In genomic region chr6:33419580-33420492, GRCh38 we compare ENCODE assay signal across 8 cellular contexts. TPM values are rescaled to one million over a fixed set of nuclear protein-coding genes. Genes with fewer than 3 reads are reported as not detected.
DNase-seq lines count a peak whose midpoint lies in the region; ATAC-seq and TF ChIP-seq lines count a peak whose summit lies in the region.

SYNGAP1 (plus strand) TSS chr6:33420065; CDS start chr6:33420265, 200 bp downstream.

- H3K27ac ChIP-seq in VCaP (peak within 1 kb of the TSS; percentile 94), duodenal mucosa (ENCODE audit: low read depth, low read length) (no peak within 1 kb of the TSS)

- ATAC-seq in HG03469 (IDR thresholded peaks at IDR 0.05; ENCODE audit: unreplicated experiment) = no peak

- H3K4me3 ChIP-seq in duodenal mucosa (ENCODE audit: low read depth in 1 of 2, low read length in 2 of 2) = peak within 1 kb of the TSS in 1 of 2 donors; percentile 73

- H3K27me3 ChIP-seq in duodenal mucosa (ENCODE audit: control insufficient read depth in 1 of 2, insufficient read depth in 2 of 2, low read length in 2 of 2) = no peaks in the 10 kb centered on the region

- H3K9me3 ChIP-seq in duodenal mucosa (ENCODE audit: control insufficient read depth in 1 of 2, low read length in 2 of 2) = no peaks in the 10 kb centered on the region

- peaks cover 0 to 17% of the 10 kb centered on the region in 2 donors for H3K36me3 ChIP-seq in duodenal mucosa (ENCODE audit: control insufficient read depth in 1 of 2, insufficient read depth in 2 of 2, low read length in 2 of 2)

- peak; percentile 38 for DNase-seq in DMS79 treated with DMSO at 0.1 percent for 48 hours (lab: John Stamatoyannopoulos, UW)
- no peak for DNase-seq in DMS79 (lab: John Stamatoyannopoulos, UW)
- DNase-seq in mesenteric fat pad (ENCODE audit: low spot score) = no peak
- peak; percentile 45 for DNase-seq in stromal cell of bone marrow (ENCODE audit: low read depth)
- DNase-seq in NCI-H2081 treated with DMSO at 0.1 percent for 48 hours (lab: John Stamatoyannopoulos, UW) = no peak

- no peak for TF ChIP-seq CTCF in VCaP (conservative IDR thresholded peaks at IDR 0.05)

- H3K4me1 ChIP-seq in duodenal mucosa (ENCODE audit: control insufficient read depth in 1 of 2, insufficient read depth in 2 of 2, low read length in 2 of 2) = peaks cover 30 to 41% of the 10 kb centered on the region in 2 donors

- H3K9ac ChIP-seq in duodenal mucosa (ENCODE audit: low read depth in 1 of 2, low read length in 2 of 2) = peak within 1 kb of the TSS; percentile 28 to 72

RNA-seq across cellular contexts. Expression of gene SYNGAP1, which starts in this region (rescaled TPM):
- total RNA-seq in mesenteric fat pad = 14.1 TPM

Comparison
In these comparisons a context has a peak if more than half of its experiments do, and no peak if none do; other contexts are left out.
1. DNase-seq: peak in DMS79 treated with DMSO at 0.1 percent for 48 hours (single experiment) and stromal cell of bone marrow (single experiment); none in DMS79 (single experiment), mesenteric fat pad (single experiment) and NCI-H2081 treated with DMSO at 0.1 percent for 48 hours (single experiment).